9 cellular contexts compared by ENCODE assay signal in genomic region chr12:7638064-7638763, GRCh38. TPM values are rescaled to one million over a fixed set of nuclear protein-coding genes. Genes with fewer than 3 reads are reported as not detected.
DNase-seq lines count a peak whose midpoint lies in the region; ATAC-seq and TF ChIP-seq lines count a peak whose summit lies in the region.
"Had no signal": no experiment of that assay in that cellular context is flagged by ENCODE, and none has a peak within 500 bp of the region (broad histone marks: within the 10 kb centered on the region; RNA-seq: fewer than 3 reads in every experiment).

No MANE protein-coding gene starts in this region.

- no peaks in the 10 kb centered on the region for H4K20me1 ChIP-seq in IMR-90 (ENCODE audit: insufficient read depth, low read length)

- H3K4me1 ChIP-seq in IMR-90 (ENCODE audit: control insufficient read depth, insufficient read depth, low read length): no peaks in the 10 kb centered on the region

- H3K9me3 Mint-ChIP-seq in chondrocyte (ENCODE audit: low read depth) (peaks cover under 1% of the 10 kb centered on the region), natural killer cell (no peaks in the 10 kb centered on the region)

- H3K23ac ChIP-seq in IMR-90 (ENCODE audit: low read depth, low read length): no peak overlapping the region

- no peak overlapping the region for H3K18ac ChIP-seq in IMR-90 (ENCODE audit: low read depth, low read length)

- no peak overlapping the region for H3K4ac ChIP-seq in IMR-90 (ENCODE audit: low read depth, low read length)

- no peaks in the 10 kb centered on the region for H3K79me1 ChIP-seq in IMR-90 (ENCODE audit: low read depth in 1 of 2, low read length in 2 of 2)

- H2BK120ac ChIP-seq in IMR-90 (ENCODE audit: low read depth, low read length): no peak overlapping the region

- TF ChIP-seq CTCF in IMR-90 (conservative IDR thresholded peaks at IDR 0.05; ENCODE audit: low read depth, low read length) (no peak), chondrocyte (IDR thresholded peaks at IDR 0.05) (no peak), natural killer cell (IDR thresholded peaks at IDR 0.05) (no peak)

- H3K9me3 ChIP-seq in IMR-90 (ENCODE audit: control insufficient read depth, insufficient read depth, low read length): no peaks in the 10 kb centered on the region

- no peak overlapping the region for H2AK9ac ChIP-seq in IMR-90 (replicated peaks; ENCODE audit: low read depth, low read length, poor library complexity)

- peak overlapping the region; percentile 16; the same call in 1 of the 2 replicates for H3K4me2 ChIP-seq in IMR-90 (ENCODE audit: low read depth, low read length)

- no peak overlapping the region for H3K56ac ChIP-seq in IMR-90 (ENCODE audit: extremely low read depth, insufficient read depth, low read length)

- no peak overlapping the region for H2AFZ ChIP-seq in IMR-90 (replicated peaks; ENCODE audit: low read length, poor library complexity)

- peak; percentile 83 for DNase-seq in ELF-1 (ENCODE audit: low read depth, low spot score)
- no peak for DNase-seq in IMR-90
- DNase-seq in chondrocyte (ENCODE audit: low spot score): no peak
- DNase-seq in natural killer cell: no peak
- no peak for DNase-seq in NCI-H82 treated with DMSO at 0.1 percent for 48 hours (lab: John Stamatoyannopoulos, UW; ENCODE audit: unreplicated experiment)
- no peak for DNase-seq in NCI-H128 (lab: John Stamatoyannopoulos, UW; ENCODE audit: unreplicated experiment)
- DNase-seq in activated T-cell treated with anti-CD3 and anti-CD28 coated beads for 4 hours: no peak

- H3K27ac ChIP-seq in IMR-90 (ENCODE audit: insufficient read depth, low read length): no peak overlapping the region

- no peak overlapping the region for H2BK5ac ChIP-seq in IMR-90 (ENCODE audit: low read depth, low read length, poor library complexity, severe bottlenecking)

- H2BK20ac ChIP-seq in IMR-90 (ENCODE audit: low read depth, low read length): no peak overlapping the region

- no peak overlapping the region for H4K5ac ChIP-seq in IMR-90 (ENCODE audit: low read depth, low read length)

- H3K14ac ChIP-seq in IMR-90 (replicated peaks; ENCODE audit: low read depth, low read length): no peak overlapping the region

- H3K27me3 ChIP-seq in IMR-90 (ENCODE audit: control insufficient read depth, insufficient read depth, low read length): peaks cover 3% of the 10 kb centered on the region

- H3K36me3 ChIP-seq in IMR-90 (ENCODE audit: control insufficient read depth, insufficient read depth, low read length): no peaks in the 10 kb centered on the region

- no peak overlapping the region for H2BK15ac ChIP-seq in IMR-90 (ENCODE audit: low read depth, low read length)

- no peak overlapping the region for H4K91ac ChIP-seq in IMR-90 (ENCODE audit: insufficient read depth, low read depth, low read length)

- 0% methylated on average over 3 of the region's 11 CpGs; no CpG with 5 or more reads in 1 of the 2 experiments for WGBS in IMR-90 (ENCODE audit: extremely low coverage in 2 of 2, insufficient read length in 1 of 2), 2 experiments

- H3K27ac Mint-ChIP-seq in chondrocyte (ENCODE audit: unreplicated experiment) (no peak overlapping the region), natural killer cell (peak overlapping the region; percentile 73 to 77)

- no TSS peak for BruUV-seq in IMR-90 (replicated peaks; lab: Mats Ljungman, UMichigan)

- ATAC-seq in IMR-90 (ENCODE audit: low read depth): peak; percentile 46
- peak in 1 of 3 donors; percentile 7 for ATAC-seq in natural killer cell
- ATAC-seq in HG03175 (IDR thresholded peaks at IDR 0.05; ENCODE audit: unreplicated experiment): no peak

- H3K27me3 Mint-ChIP-seq in chondrocyte (ENCODE audit: low read depth) (peaks cover 41% of the 10 kb centered on the region), natural killer cell (ENCODE audit: low read depth in 2 of 2) (peaks cover 12 to 17% of the 10 kb centered on the region in 2 donors)

- H3K4me3 Mint-ChIP-seq in chondrocyte (ENCODE audit: unreplicated experiment): peak overlapping the region; percentile 33
- H3K4me3 Mint-ChIP-seq in natural killer cell: peak overlapping the region; percentile 86

- H3K4me3 ChIP-seq in IMR-90 (ENCODE audit: insufficient read depth, low read depth, low read length): no peak overlapping the region
- H3K4me3 ChIP-seq: lung had no signal

- CTCF ChIA-PET in IMR-90 (lab: Yijun Ruan, JAX): no interaction called here

- no peaks in the 10 kb centered on the region for H3K36me3 Mint-ChIP-seq in chondrocyte (ENCODE audit: low read depth)
- no peaks in the 10 kb centered on the region for H3K36me3 Mint-ChIP-seq in natural killer cell

- POLR2A ChIA-PET in IMR-90 (lab: Charles Lee; ENCODE audit: unreplicated experiment): no interaction called here

- H3K4me1 Mint-ChIP-seq in chondrocyte (ENCODE audit: low read depth) (peaks cover 7% of the 10 kb centered on the region), natural killer cell (peaks cover 21 to 24% of the 10 kb centered on the region in 2 donors)

- TF ChIP-seq RAD21 in IMR-90 (IDR thresholded peaks at IDR 0.05; ENCODE audit: low read length): no peak

- no peak overlapping the region for H2AK5ac ChIP-seq in IMR-90 (ENCODE audit: low read depth, low read length)

- dilution Hi-C loops in IMR-90 (cut with HindIII; ENCODE audit: low sequenced_read_pairs, unreplicated experiment): no loop called here

- H3K9ac ChIP-seq in IMR-90 (ENCODE audit: low read depth, low read length): no peak overlapping the region

- TF ChIP-seq POLR2A in IMR-90 (IDR thresholded peaks at IDR 0.05; ENCODE audit: low read depth, low read length): no peak

- no peak overlapping the region for H4K8ac ChIP-seq in IMR-90 (ENCODE audit: low read depth in 2 of 2, low read length in 2 of 2)

- H3K9me1 ChIP-seq in IMR-90 (ENCODE audit: insufficient read depth, low read length): no peaks in the 10 kb centered on the region

- intact Hi-C loops in IMR-90 (cut with micrococcal nuclease) (loop anchor here (1.0 to 5.0 kb wide), 5 partner anchors 177 to 771 kb away; partner anchors contain the start of genes C1S and TPI1), natural killer cell (cut with micrococcal nuclease) (loop anchor here (1.0 to 5.0 kb wide), 3 partner anchors 50 to 419 kb away; no protein-coding TSS in a partner anchor)

- in situ Hi-C loops in IMR-90 (cut with MboI; ENCODE audit: low sequenced_read_pairs): loop anchor here (25.0 kb wide), 2 partner anchors 399 to 576 kb away; partner anchors contain the start of genes C1S and FOXJ2

TF ChIP-seq in IMR-90, 13 proteins besides CTCF, POLR2A, EP300 and RAD21:
- TF ChIP-seq, protein P1, sequence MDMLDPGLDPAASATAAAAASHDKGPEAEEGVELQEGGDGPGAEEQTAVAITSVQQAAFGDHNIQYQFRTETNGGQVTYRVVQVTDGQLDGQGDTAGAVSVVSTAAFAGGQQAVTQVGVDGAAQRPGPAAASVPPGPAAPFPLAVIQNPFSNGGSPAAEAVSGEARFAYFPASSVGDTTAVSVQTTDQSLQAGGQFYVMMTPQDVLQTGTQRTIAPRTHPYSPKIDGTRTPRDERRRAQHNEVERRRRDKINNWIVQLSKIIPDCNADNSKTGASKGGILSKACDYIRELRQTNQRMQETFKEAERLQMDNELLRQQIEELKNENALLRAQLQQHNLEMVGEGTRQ (IDR thresholded peaks at IDR 0.05; ENCODE audit: low read depth, low read length): no peak
- TF ChIP-seq CHD1 (IDR thresholded peaks at IDR 0.05; ENCODE audit: low read depth, low read length) (no peak), MAZ (IDR thresholded peaks at IDR 0.05; ENCODE audit: borderline replicate concordance, low read depth, low read length) (no peak), RFX5 (IDR thresholded peaks at IDR 0.05; ENCODE audit: low read depth, low read length) (no peak), MAFK (IDR thresholded peaks at IDR 0.05; ENCODE audit: low read depth, low read length) (no peak), MXI1 (IDR thresholded peaks at IDR 0.05; ENCODE audit: borderline replicate concordance, low read depth, low read length) (no peak), NFE2L2 (IDR thresholded peaks at IDR 0.05; ENCODE audit: low read depth, low read length) (no peak), BHLHE40 (IDR thresholded peaks at IDR 0.05; ENCODE audit: low read depth, low read length) (no peak), RCOR1 (IDR thresholded peaks at IDR 0.05; ENCODE audit: insufficient replicate concordance, low read length) (no peak), SMC3 (IDR thresholded peaks at IDR 0.05; ENCODE audit: low read depth, low read length) (no peak)

RNA-seq across cellular contexts. Expression of gene APOBEC1, which starts 27.5 kb away (rescaled TPM):
- total RNA-seq in IMR-90 (2012; rRNA removed) (not detected in 2 replicates), chondrocyte (not detected in 3 replicates), natural killer cell (not detected)
- not detected in 2 replicates for polyA plus RNA-seq in IMR-90 (2012; rRNA removed)
- not detected in 2 replicates for polyA plus RNA-seq in IMR-90 (2012; cell fraction: cytosol; rRNA removed)
- polyA plus RNA-seq in IMR-90 (2012; cell fraction: nucleus; rRNA removed; ENCODE audit: low replicate concordance): not detected in 2 replicates
- total RNA-seq: lung had no signal
- polyA plus RNA-seq: lung had no signal

RNA-seq across cellular contexts. Expression of gene GDF3, which starts 57.4 kb away (rescaled TPM):
- total RNA-seq in IMR-90 (2012; rRNA removed) (not detected in 2 replicates), chondrocyte (not detected in 3 replicates), natural killer cell (not detected)
- not detected in 2 replicates for polyA plus RNA-seq in IMR-90 (2012; rRNA removed)
- not detected in 2 replicates for polyA plus RNA-seq in IMR-90 (2012; cell fraction: cytosol; rRNA removed)
- not detected in 2 replicates for polyA plus RNA-seq in IMR-90 (2012; cell fraction: nucleus; rRNA removed; ENCODE audit: low replicate concordance)
- total RNA-seq: lung had no signal
